ENCODE assay signal across 8 cellular contexts in the genomic region with DNA sequence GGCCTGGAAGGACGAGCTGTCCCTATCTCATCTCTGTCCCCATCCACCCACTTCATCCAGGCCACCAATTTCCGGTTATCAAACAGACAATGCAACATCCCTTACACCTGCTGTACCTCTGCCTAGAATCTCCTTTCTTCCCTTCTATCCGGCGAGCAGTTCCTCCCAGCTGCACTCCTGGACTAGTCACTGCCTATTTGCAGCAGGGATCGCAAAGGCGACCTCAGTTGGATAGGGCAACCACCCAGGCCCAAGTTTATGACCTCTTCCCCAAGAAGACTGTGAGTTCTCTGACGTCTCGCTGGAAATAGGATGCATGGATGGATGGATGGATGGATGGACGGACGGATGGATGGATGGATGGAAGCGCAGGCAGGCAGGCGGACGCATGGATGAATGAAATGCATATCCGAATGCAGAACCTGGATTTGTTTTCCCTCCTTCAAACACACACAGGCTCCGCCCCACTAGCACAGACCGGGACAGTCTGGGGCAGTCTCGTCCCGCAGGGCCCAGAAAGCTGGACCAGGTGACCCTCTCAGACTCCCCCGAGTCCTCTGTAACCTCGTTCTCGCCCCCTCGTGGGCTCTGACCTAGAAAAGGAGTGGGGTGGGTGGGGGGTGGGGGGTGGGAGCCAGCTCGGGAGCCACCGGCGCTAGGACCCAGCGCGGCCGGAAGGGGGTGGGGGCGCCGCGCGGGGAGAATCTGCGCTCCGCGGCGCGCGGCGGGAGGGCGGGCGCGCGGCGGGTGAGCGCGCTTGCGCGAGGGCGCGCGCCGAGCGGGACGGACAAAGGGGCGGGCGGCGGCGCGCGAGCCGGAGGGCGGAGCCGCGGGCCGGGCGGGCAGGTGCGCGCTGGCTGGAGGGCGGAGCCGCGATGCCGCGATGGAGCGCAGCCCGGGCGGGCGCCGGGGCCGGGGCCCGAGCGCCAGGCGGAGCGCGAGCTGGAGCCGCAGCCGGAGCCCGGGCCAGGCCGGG. TPM values are rescaled to one million over a fixed set of nuclear protein-coding genes. Genes with fewer than 3 reads are reported as not detected.
DNase-seq lines count a peak whose midpoint lies in the region; ATAC-seq and TF ChIP-seq lines count a peak whose summit lies in the region.

Gene SBK1, plus strand, starts transcription at position 875 of the 976 bp plus-strand sequence. CDS start 24,867 bp downstream, outside the sequence.

- peak within 1 kb of the TSS; percentile 82 to 97 (median 94) for H3K27ac Mint-ChIP-seq in CD8-positive, alpha-beta memory T cell
- H3K27ac Mint-ChIP-seq in activated T-cell treated with anti-CD3 and anti-CD28 coated beads, Interleukin-2, amount 50 U/mL, for 24 hours, result peak within 1 kb of the TSS; percentile 87
- peak within 1 kb of the TSS; percentile 41 to 94 (median 76) for H3K27ac Mint-ChIP-seq in naive B cell
- peak within 1 kb of the TSS; percentile 60 for H3K27ac Mint-ChIP-seq in stimulated activated effector memory CD8-positive, alpha-beta T cell treated with anti-CD3 and anti-CD28 coated beads, Interleukin-12 subunit alpha, Interleukin-12 subunit beta, amount 100 ng/mL, for 72 hours

- WGBS in IMR-90 (ENCODE audit: extremely low coverage in 2 of 2, insufficient read length in 1 of 2), 2 experiments, result 0% methylated on average over 26 of the region's 88 CpGs; no CpG with 5 or more reads in 1 of the 2 experiments

- no peak within 1 kb of the TSS; the same call in 1 of the 2 replicates for H4K5ac ChIP-seq in IMR-90 (ENCODE audit: low read depth, low read length)

- H4K91ac ChIP-seq in IMR-90 (ENCODE audit: insufficient read depth, low read depth, low read length), result no peak within 1 kb of the TSS

- H3F3A ChIP-seq in PC-3 (ENCODE audit: low read length, unreplicated experiment), result no peaks in the 10 kb centered on the region

- POLR2A ChIA-PET in CD8-positive, alpha-beta memory T cell (lab: Charles Lee), result interaction anchor here (0.6 to 3.4 kb wide), 3 partner anchors 12 to 18 kb away, joined by 6 to 24 read pairs (median 9); no protein-coding TSS in a partner anchor
- POLR2A ChIA-PET in IMR-90 (lab: Charles Lee; ENCODE audit: unreplicated experiment), result interaction anchor here (0.6 kb wide), 1 partner anchor 12 kb away, joined by 8 read pairs; no protein-coding TSS in a partner anchor
- POLR2A ChIA-PET in PC-3 (lab: Charles Lee; ENCODE audit: unreplicated experiment), result interaction anchor here (0.5 kb wide), 1 partner anchor 626 kb away, joined by 9 read pairs; no protein-coding TSS in a partner anchor

- CTCF ChIA-PET in CD8-positive, alpha-beta memory T cell (lab: Charles Lee), result interaction anchor here (0.7 to 5.6 kb wide), 7 partner anchors 10 to 81 kb away, joined by 3 to 39 read pairs (median 6); no protein-coding TSS in a partner anchor
- CTCF ChIA-PET in IMR-90 (lab: Yijun Ruan, JAX), result interaction anchor here (0.5 to 1.0 kb wide), 2 partner anchors 13 to 14 kb away, joined by 4 read pairs; no protein-coding TSS in a partner anchor
- CTCF ChIA-PET in PC-3 (lab: Charles Lee), result no interaction called here

- dilution Hi-C loops in IMR-90 (cut with HindIII; ENCODE audit: low sequenced_read_pairs, unreplicated experiment), result no loop called here

- H2BK120ac ChIP-seq in IMR-90 (ENCODE audit: low read depth, low read length), result 0 out of 2 replicates have a peak within 1 kb of the TSS, but pooled peaks have one; percentile 16

- peak within 1 kb of the TSS in 1 of 2 experiments; percentile 60; a peak in 1 of 4 replicates for H4K8ac ChIP-seq in IMR-90 (ENCODE audit: low read depth in 2 of 2, low read length in 2 of 2)

- TF ChIP-seq CTCF in IMR-90 (conservative IDR thresholded peaks at IDR 0.05; ENCODE audit: low read depth, low read length), result no peak
- no peak for TF ChIP-seq CTCF in PC-3 (conservative IDR thresholded peaks at IDR 0.05; ENCODE audit: low read depth, low read length)

- no peaks in the 10 kb centered on the region for H3K36me3 ChIP-seq in CD8-positive, alpha-beta memory T cell (ENCODE audit: insufficient read depth, low read length)
- no peaks in the 10 kb centered on the region for H3K36me3 ChIP-seq in IMR-90 (ENCODE audit: control insufficient read depth, insufficient read depth, low read length)
- no peaks in the 10 kb centered on the region for H3K36me3 ChIP-seq in PC-3 (ENCODE audit: low read depth, low read length)

- peak within 1 kb of the TSS; percentile 22 for H3K9ac ChIP-seq in IMR-90 (ENCODE audit: low read depth, low read length)
- H3K9ac ChIP-seq in PC-3 (ENCODE audit: low read length), result peak within 1 kb of the TSS; percentile 38; the same call in 1 of the 2 replicates

- no peak within 1 kb of the TSS for H3K23ac ChIP-seq in IMR-90 (ENCODE audit: low read depth, low read length)

- no peak within 1 kb of the TSS for H2BK20ac ChIP-seq in IMR-90 (ENCODE audit: low read depth, low read length)

- peak within 1 kb of the TSS; percentile 33; the same call in 1 of the 2 replicates for H3K4ac ChIP-seq in IMR-90 (ENCODE audit: low read depth, low read length)

- no peak within 1 kb of the TSS for H2AK5ac ChIP-seq in IMR-90 (ENCODE audit: low read depth, low read length)

- H3K9me2 ChIP-seq in PC-3 (replicated peaks; ENCODE audit: low read length), result no peaks in the 10 kb centered on the region

- DNase-seq in CD8-positive, alpha-beta memory T cell, result peak; percentile 78 to 89 (median 87)
- DNase-seq in IMR-90 (peak; percentile 38), PC-3 (peak; percentile 70), naive B cell (peak; percentile 84)
- DNase-seq in activated T-cell treated with anti-CD3 and anti-CD28 coated beads, Interleukin-2, amount 50 U/mL, for 24 hours, result peak; percentile 89
- DNase-seq in stimulated activated effector memory CD8-positive, alpha-beta T cell treated with anti-CD3 and anti-CD28 coated beads, Interleukin-12 subunit alpha, Interleukin-12 subunit beta, amount 100 ng/mL, for 72 hours (ENCODE audit: low spot score in 2 of 2), result peak; percentile 78 to 84

- H2BK15ac ChIP-seq in IMR-90 (ENCODE audit: low read depth, low read length), result no peak within 1 kb of the TSS

- H3K4me2 ChIP-seq in IMR-90 (ENCODE audit: low read depth, low read length) (peak within 1 kb of the TSS; percentile 93), PC-3 (ENCODE audit: low read length) (peak within 1 kb of the TSS; percentile 91)

- H3K4me1 ChIP-seq in CD8-positive, alpha-beta memory T cell (ENCODE audit: insufficient read depth, low read length), result peaks cover 67% of the 10 kb centered on the region
- no peaks in the 10 kb centered on the region for H3K4me1 ChIP-seq in IMR-90 (ENCODE audit: control insufficient read depth, insufficient read depth, low read length)
- H3K4me1 ChIP-seq in PC-3 (ENCODE audit: insufficient read depth, low read length), result 0 out of 2 replicates have a peak, but pooled peaks cover 3% of the 10 kb centered on the region

- peaks cover 7% of the 10 kb centered on the region; the same call in 1 of the 2 replicates for H4K20me1 ChIP-seq in IMR-90 (ENCODE audit: insufficient read depth, low read length)
- H4K20me1 ChIP-seq in PC-3 (ENCODE audit: low read length), result no peaks in the 10 kb centered on the region

- peak within 1 kb of the TSS; percentile 17; the same call in 1 of the 2 replicates for H3K56ac ChIP-seq in IMR-90 (ENCODE audit: extremely low read depth, insufficient read depth, low read length)

- no peak within 1 kb of the TSS; the same call in 1 of the 2 replicates for H3K14ac ChIP-seq in IMR-90 (replicated peaks; ENCODE audit: low read depth, low read length)

- no peak for TF ChIP-seq POLR2A in IMR-90 (IDR thresholded peaks at IDR 0.05; ENCODE audit: low read depth, low read length)

- no peaks in the 10 kb centered on the region for H3K27me3 Mint-ChIP-seq in CD8-positive, alpha-beta memory T cell
- H3K27me3 Mint-ChIP-seq in activated T-cell treated with anti-CD3 and anti-CD28 coated beads, Interleukin-2, amount 50 U/mL, for 24 hours, result no peaks in the 10 kb centered on the region
- peaks cover 4 to 16% (median 13%) of the 10 kb centered on the region in 3 donors for H3K27me3 Mint-ChIP-seq in naive B cell

- H3K79me1 ChIP-seq in IMR-90 (ENCODE audit: low read depth in 1 of 2, low read length in 2 of 2), result no peaks in the 10 kb centered on the region

- no peaks in the 10 kb centered on the region for H3K79me2 ChIP-seq in PC-3 (ENCODE audit: low read length)

- H3K4me3 ChIP-seq in CD8-positive, alpha-beta memory T cell (ENCODE audit: low read length), result peak within 1 kb of the TSS; percentile 90
- H3K4me3 ChIP-seq in IMR-90 (ENCODE audit: insufficient read depth, low read depth, low read length) (peak within 1 kb of the TSS; percentile 66), PC-3 (ENCODE audit: low read length) (peak within 1 kb of the TSS; percentile 69)

- H2AFZ ChIP-seq in IMR-90 (replicated peaks; ENCODE audit: low read length, poor library complexity) (peak within 1 kb of the TSS; percentile 97), PC-3 (ENCODE audit: low read length) (peak within 1 kb of the TSS; percentile 91)

- peak within 1 kb of the TSS; percentile 91 to 98 (median 96) for H3K4me3 Mint-ChIP-seq in CD8-positive, alpha-beta memory T cell
- peak within 1 kb of the TSS; percentile 81 for H3K4me3 Mint-ChIP-seq in activated T-cell treated with anti-CD3 and anti-CD28 coated beads, Interleukin-2, amount 50 U/mL, for 24 hours
- peak within 1 kb of the TSS; percentile 79 to 92 (median 86) for H3K4me3 Mint-ChIP-seq in naive B cell
- peak within 1 kb of the TSS; percentile 79 for H3K4me3 Mint-ChIP-seq in stimulated activated effector memory CD8-positive, alpha-beta T cell treated with anti-CD3 and anti-CD28 coated beads, Interleukin-12 subunit alpha, Interleukin-12 subunit beta, amount 100 ng/mL, for 72 hours

- no peaks in the 10 kb centered on the region for H3K9me3 ChIP-seq in CD8-positive, alpha-beta memory T cell (ENCODE audit: low read length)
- H3K9me3 ChIP-seq in IMR-90 (ENCODE audit: control insufficient read depth, insufficient read depth, low read length) (no peaks in the 10 kb centered on the region), PC-3 (ENCODE audit: low read length) (no peaks in the 10 kb centered on the region)

- intact Hi-C loops in IMR-90 (cut with micrococcal nuclease), result no loop called here
- intact Hi-C loops in PC-3 (cut with micrococcal nuclease), result no loop called here

- no peak within 1 kb of the TSS for H2BK5ac ChIP-seq in IMR-90 (ENCODE audit: low read depth, low read length, poor library complexity, severe bottlenecking)

- peak within 1 kb of the TSS; percentile 37; the same call in 1 of the 2 replicates for H3K18ac ChIP-seq in IMR-90 (ENCODE audit: low read depth, low read length)

- peaks cover 4% of the 10 kb centered on the region; the same call in 1 of the 2 replicates for H3K9me1 ChIP-seq in IMR-90 (ENCODE audit: insufficient read depth, low read length)

- peak within 1 kb of the TSS; percentile 77 for H2AK9ac ChIP-seq in IMR-90 (replicated peaks; ENCODE audit: low read depth, low read length, poor library complexity)

- no peaks in the 10 kb centered on the region for H3K9me3 Mint-ChIP-seq in CD8-positive, alpha-beta memory T cell
- H3K9me3 Mint-ChIP-seq in activated T-cell treated with anti-CD3 and anti-CD28 coated beads, Interleukin-2, amount 50 U/mL, for 24 hours, result no peaks in the 10 kb centered on the region
- no peaks in the 10 kb centered on the region for H3K9me3 Mint-ChIP-seq in naive B cell
- H3K9me3 Mint-ChIP-seq in stimulated activated effector memory CD8-positive, alpha-beta T cell treated with anti-CD3 and anti-CD28 coated beads, Interleukin-12 subunit alpha, Interleukin-12 subunit beta, amount 100 ng/mL, for 72 hours, result no peaks in the 10 kb centered on the region

- H3K4me1 Mint-ChIP-seq in CD8-positive, alpha-beta memory T cell, result peaks cover 60 to 70% (median 70%) of the 10 kb centered on the region in 3 donors
- H3K4me1 Mint-ChIP-seq in activated T-cell treated with anti-CD3 and anti-CD28 coated beads, Interleukin-2, amount 50 U/mL, for 24 hours (ENCODE audit: low read depth), result peaks cover 52% of the 10 kb centered on the region
- peaks cover 12 to 23% (median 16%) of the 10 kb centered on the region in 3 donors for H3K4me1 Mint-ChIP-seq in naive B cell
- H3K4me1 Mint-ChIP-seq in stimulated activated effector memory CD8-positive, alpha-beta T cell treated with anti-CD3 and anti-CD28 coated beads, Interleukin-12 subunit alpha, Interleukin-12 subunit beta, amount 100 ng/mL, for 72 hours, result peaks cover 70% of the 10 kb centered on the region

- H3K27ac ChIP-seq in CD8-positive, alpha-beta memory T cell (ENCODE audit: low read depth, low read length), result peak within 1 kb of the TSS; percentile 64
- peak within 1 kb of the TSS; percentile 55; the same call in 1 of the 2 replicates for H3K27ac ChIP-seq in IMR-90 (ENCODE audit: insufficient read depth, low read length)
- H3K27ac ChIP-seq in PC-3 (ENCODE audit: low read length), result no peak within 1 kb of the TSS

- in situ Hi-C loops in IMR-90 (cut with MboI; ENCODE audit: low sequenced_read_pairs), result loop anchor here (10.0 kb wide), 1 partner anchor 313 kb away; no protein-coding TSS in a partner anchor

- no peak for TF ChIP-seq RAD21 in IMR-90 (IDR thresholded peaks at IDR 0.05; ENCODE audit: low read length)

- BruUV-seq in IMR-90 (replicated peaks; lab: Mats Ljungman, UMichigan) (no TSS peak), PC-3 (replicated peaks; lab: Mats Ljungman, UMichigan) (no TSS peak)

- peaks cover 0 to 9% (median 2%) of the 10 kb centered on the region in 3 donors for H3K36me3 Mint-ChIP-seq in CD8-positive, alpha-beta memory T cell
- H3K36me3 Mint-ChIP-seq in activated T-cell treated with anti-CD3 and anti-CD28 coated beads, Interleukin-2, amount 50 U/mL, for 24 hours (ENCODE audit: low read depth), result no peaks in the 10 kb centered on the region
- H3K36me3 Mint-ChIP-seq in naive B cell, result no peaks in the 10 kb centered on the region
- H3K36me3 Mint-ChIP-seq in stimulated activated effector memory CD8-positive, alpha-beta T cell treated with anti-CD3 and anti-CD28 coated beads, Interleukin-12 subunit alpha, Interleukin-12 subunit beta, amount 100 ng/mL, for 72 hours, result peaks cover 14% of the 10 kb centered on the region

- H3K27me3 ChIP-seq in CD8-positive, alpha-beta memory T cell (ENCODE audit: insufficient read depth, low read length, poor library complexity, severe bottlenecking), result no peaks in the 10 kb centered on the region
- H3K27me3 ChIP-seq in IMR-90 (ENCODE audit: control insufficient read depth, insufficient read depth, low read length), result peaks cover 47% of the 10 kb centered on the region
- no peaks in the 10 kb centered on the region for H3K27me3 ChIP-seq in PC-3 (ENCODE audit: low read length)

- ATAC-seq in GM21423 (IDR thresholded peaks at IDR 0.05; ENCODE audit: unreplicated experiment) (peak; percentile 89), IMR-90 (ENCODE audit: low read depth) (peak; percentile 97), PC-3 (peak; percentile 92), esophagus mucosa (peak; percentile 92), naive B cell (ENCODE audit: low read depth in 2 of 2) (peak; percentile 96)
- ATAC-seq in stimulated activated effector memory CD8-positive, alpha-beta T cell treated with anti-CD3 and anti-CD28 coated beads, Interleukin-12 subunit alpha, Interleukin-12 subunit beta, amount 100 ng/mL, for 72 hours, result peak; percentile 96

RNA-seq across cellular contexts. Expression of gene SBK1, which starts in this region (rescaled TPM):
- total RNA-seq in CD8-positive, alpha-beta memory T cell, result 1 to 10 TPM; 3.9 to 4.1 TPM
- 20.3 TPM for polyA plus RNA-seq in CD8-positive, alpha-beta memory T cell
- total RNA-seq in IMR-90 (2012; rRNA removed), result under 0.01 TPM in 1 of 2 replicates, not detected in the other
- polyA plus RNA-seq in IMR-90 (2012; rRNA removed), result 0.03 and 0.05 TPM in 2 replicates
- 0.07 TPM in 1 of 2 replicates, not detected in the other for polyA plus RNA-seq in IMR-90 (2012; cell fraction: cytosol; rRNA removed)
- polyA plus RNA-seq in IMR-90 (2012; cell fraction: nucleus; rRNA removed; ENCODE audit: low replicate concordance), result 0.05 and 0.07 TPM in 2 replicates
- total RNA-seq in PC-3 (2014; rRNA removed), result 0.95 and 1.5 TPM in 2 replicates
- 0.52 TPM for total RNA-seq in esophagus mucosa
- under 1 TPM; 0.19 to 0.76 (median 0.41) TPM for polyA plus RNA-seq in naive B cell (ENCODE audit: low read depth in 6 of 6)

Comparison
In these comparisons a context has a peak if more than half of its experiments do, and no peak if none do; other contexts are left out.
1. RNA of gene SBK1 (polyA plus RNA-seq): 20.3 TPM in CD8-positive, alpha-beta memory T cell (single experiment); 0.19 to 0.76 TPM in naive B cell and 0.03 to 0.07 TPM in IMR-90; every median in the first group is over 10 times any median in the second.
2. Peak in DNase-seq, ATAC-seq, H3K4me3 ChIP-seq, H3K27ac ChIP-seq, H3K9ac ChIP-seq and H3K4me2 ChIP-seq in IMR-90; RNA of the gene not detected or under 1 TPM.
3. Peak in ATAC-seq in esophagus mucosa; RNA of the gene not detected or under 1 TPM.
4. Peak in DNase-seq and ATAC-seq in naive B cell; RNA of the gene not detected or under 1 TPM.
5. DNase-seq: peak in every context shown above with its lines; median percentile 89 in activated T-cell treated with anti-CD3 and anti-CD28 coated beads, Interleukin-2, amount 50 U/mL, for 24 hours; 87 in CD8-positive, alpha-beta memory T cell; 84 in naive B cell; 81 in stimulated activated effector memory CD8-positive, alpha-beta T cell treated with anti-CD3 and anti-CD28 coated beads, Interleukin-12 subunit alpha, Interleukin-12 subunit beta, amount 100 ng/mL, for 72 hours; 70 in PC-3; 38 in IMR-90.
6. Peak in every context shown above with its lines, with median percentiles within 50 percentile points of each other: H3K4me3 ChIP-seq, H3K27ac Mint-ChIP-seq, H3K4me3 Mint-ChIP-seq and ATAC-seq.